Comparison of ENCODE assay signal across 21 cellular contexts in the genomic region with DNA sequence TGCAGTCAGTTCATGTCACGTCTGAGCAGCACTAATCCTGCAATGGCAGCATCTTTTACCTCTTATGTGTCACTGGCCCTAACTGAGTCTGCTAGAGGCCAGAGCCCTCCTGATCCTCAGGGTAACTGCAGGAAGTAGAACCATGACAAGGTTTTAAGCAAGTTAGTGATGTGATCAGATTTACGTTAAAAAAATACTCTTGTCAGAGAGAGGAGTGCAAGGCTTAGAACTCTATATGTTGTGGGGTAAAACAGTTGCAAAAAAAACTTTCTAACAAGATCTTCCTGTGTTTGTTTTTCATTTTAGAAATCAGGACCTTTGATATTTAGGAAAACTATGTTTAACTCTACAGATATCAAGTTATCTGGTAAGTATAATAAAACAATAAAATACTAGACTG.
"Had no signal": no experiment of that assay in that cellular context is flagged by ENCODE, and none has a peak within 500 bp of the region (broad histone marks: within the 10 kb centered on the region; RNA-seq: fewer than 3 reads in every experiment).

No MANE protein-coding gene starts in this region.

- ATAC-seq: activated CD8-positive, alpha-beta T cell treated with anti-CD3 and anti-CD28 coated beads, Interleukin-2, amount 10 ng/mL, durations not matched to agents 7 days and 5 days; K562 had no signal

- H3K4me2 ChIP-seq: PC-9 had no signal

- H3K4me3 ChIP-seq: breast epithelium, K562, PC-9 had no signal

- H2AFZ ChIP-seq: PC-9 had no signal

- H3K27ac ChIP-seq: PC-9 had no signal

- H3K27me3 Mint-ChIP-seq: activated CD4-positive, alpha-beta T cell treated with anti-CD3 and anti-CD28 coated beads, Interleukin-2, amount 10 ng/mL, durations not matched to agents 7 days and 5 days; activated naive CD8-positive, alpha-beta T cell had no signal

- DNase-seq: activated CD4-positive, alpha-beta T cell treated with anti-CD3 and anti-CD28 coated beads, Interleukin-2, amount 10 ng/mL, durations not matched to agents 7 days and 5 days; activated CD4-positive, CD25-positive, alpha-beta regulatory T cell; activated CD8-positive, alpha-beta memory T cell treated with anti-CD3 and anti-CD28 coated beads, Interleukin-2, amount 50 U/mL, for 48 hours; activated CD8-positive, alpha-beta T cell treated with anti-CD3 and anti-CD28 coated beads, Interleukin-2, amount 10 ng/mL, durations not matched to agents 7 days and 5 days; activated effector memory CD4-positive, alpha-beta T cell treated with Interleukin-2 at 50 U/mL for 16 hours; activated naive CD4-positive, alpha-beta T cell treated with anti-CD3 and anti-CD28 coated beads for 36 hours; activated T-cell treated with anti-CD3 and anti-CD28 coated beads, Interleukin-2, amount 50 U/mL, for 1 hour; caudate nucleus; Kasumi-1; NCI-H1105 treated with DMSO at 0.1 percent for 48 hours; NCI-H1436 treated with DMSO at 0.1 percent for 48 hours; NCI-H187; NCI-H2081; NCI-H524; PC-9; SHP77 treated with DMSO at 0.1 percent for 48 hours; T-helper 9 cell had no signal

- H3K27me3 ChIP-seq: breast epithelium had no signal

- H3K4me3 Mint-ChIP-seq: activated CD4-positive, alpha-beta T cell treated with anti-CD3 and anti-CD28 coated beads, Interleukin-2, amount 10 ng/mL, durations not matched to agents 7 days and 5 days; activated CD8-positive, alpha-beta T cell treated with anti-CD3 and anti-CD28 coated beads, Interleukin-2, amount 10 ng/mL, durations not matched to agents 7 days and 5 days; activated naive CD8-positive, alpha-beta T cell; T-helper 1 cell treated with Interleukin-12 subunit alpha and Interleukin-12 subunit beta and Interleukin-4 antibody, amounts not matched to agents 30 μg/mL and 1 μg/mL, for 36 hours had no signal

- H3K36me3 ChIP-seq: breast epithelium had no signal

- H3K27ac Mint-ChIP-seq: activated CD4-positive, alpha-beta T cell treated with anti-CD3 and anti-CD28 coated beads, Interleukin-2, amount 10 ng/mL, durations not matched to agents 7 days and 5 days; activated CD8-positive, alpha-beta T cell treated with anti-CD3 and anti-CD28 coated beads, Interleukin-2, amount 10 ng/mL, durations not matched to agents 7 days and 5 days; activated naive CD4-positive, alpha-beta T cell treated with anti-CD3 and anti-CD28 coated beads for 36 hours; T-helper 1 cell treated with Interleukin-12 subunit alpha and Interleukin-12 subunit beta and Interleukin-4 antibody, amounts not matched to agents 30 μg/mL and 1 μg/mL, for 36 hours had no signal

- H3K9me3 Mint-ChIP-seq: T-helper 1 cell treated with Interleukin-12 subunit alpha and Interleukin-12 subunit beta and Interleukin-4 antibody, amounts not matched to agents 30 μg/mL and 1 μg/mL, for 36 hours had no signal

- H3K9me3 ChIP-seq: breast epithelium had no signal
